17 cellular contexts compared by ENCODE assay signal in the genomic region with DNA sequence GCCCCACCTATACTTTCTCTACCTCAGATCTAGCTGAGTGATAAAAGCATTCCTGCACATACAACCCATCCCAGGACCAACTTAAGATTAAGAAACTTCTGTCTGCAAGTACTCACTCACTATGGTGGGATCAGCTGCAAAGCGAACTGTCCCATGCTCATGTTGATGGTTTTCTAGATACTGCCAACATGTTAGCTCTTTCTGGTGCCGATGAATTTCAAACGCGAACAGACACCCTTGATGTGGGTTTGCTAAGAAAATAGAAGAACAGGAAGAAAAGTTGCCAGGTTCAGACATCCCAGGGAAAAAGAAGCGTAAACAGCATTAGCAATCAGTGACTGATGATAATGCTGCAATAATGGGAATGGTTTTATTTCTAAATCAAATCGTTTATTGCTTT. TPM values are rescaled to one million over a fixed set of nuclear protein-coding genes. Genes with fewer than 3 reads are reported as not detected.
DNase-seq lines count a peak whose midpoint lies in the region; ATAC-seq and TF ChIP-seq lines count a peak whose summit lies in the region.
"Had no signal": no experiment of that assay in that cellular context is flagged by ENCODE, and none has a peak within 500 bp of the region (broad histone marks: within the 10 kb centered on the region; RNA-seq: fewer than 3 reads in every experiment).

No MANE protein-coding gene starts in this region.

- no peaks in the 10 kb centered on the region for H3K27me3 ChIP-seq in CD8-positive, alpha-beta T cell (ENCODE audit: insufficient read depth, low read length)
- H3K27me3 ChIP-seq: BLaER1 had no signal

- POLR2A ChIA-PET in CD8-positive, alpha-beta T cell (lab: Charles Lee), result interaction anchor here (0.6 to 1.9 kb wide), 3 partner anchors 9 to 33 kb away, joined by 3 to 6 read pairs (median 4); no protein-coding TSS in a partner anchor

- H3K9me3 Mint-ChIP-seq in CD8-positive, alpha-beta T cell, result no peaks in the 10 kb centered on the region
- no peaks in the 10 kb centered on the region for H3K9me3 Mint-ChIP-seq in mesothelial cell of epicardium
- H3K9me3 Mint-ChIP-seq: CD8-positive, alpha-beta memory T cell had no signal

- peak overlapping the region; percentile 39 for H3K27ac Mint-ChIP-seq in CD8-positive, alpha-beta T cell
- peak overlapping the region; percentile 95 for H3K27ac Mint-ChIP-seq in mesothelial cell of epicardium

- CTCF ChIA-PET in CD8-positive, alpha-beta T cell (lab: Charles Lee), result interaction anchor here (3.7 to 7.9 kb wide), 4 partner anchors 16 to 107 kb away, joined by 14 to 62 read pairs (median 18); no protein-coding TSS in a partner anchor

- no peak for DNase-seq in CD8-positive, alpha-beta T cell
- DNase-seq in mesothelial cell of epicardium (ENCODE audit: low spot score in 2 of 2, unreplicated experiment in 2 of 2) (no peak), posterior vena cava (ENCODE audit: low spot score) (no peak)
- DNase-seq: CD8-positive, alpha-beta memory T cell; DMS79; NCI-H1417; NCI-H1930; NCI-H226; NCI-H524 treated with DMSO at 0.1 percent for 48 hours had no signal

- no peaks in the 10 kb centered on the region for H3K27me3 Mint-ChIP-seq in CD8-positive, alpha-beta T cell (ENCODE audit: low read depth)
- H3K27me3 Mint-ChIP-seq in mesothelial cell of epicardium (ENCODE audit: low read depth), result no peaks in the 10 kb centered on the region
- H3K27me3 Mint-ChIP-seq: CD8-positive, alpha-beta memory T cell had no signal

- H3K9me3 ChIP-seq in CD8-positive, alpha-beta T cell (ENCODE audit: low read length), result no peaks in the 10 kb centered on the region
- H3K9me3 ChIP-seq: BLaER1 had no signal

- H3K36me3 ChIP-seq in CD8-positive, alpha-beta T cell (ENCODE audit: insufficient read depth, low read length), result peaks cover 31% of the 10 kb centered on the region

- intact Hi-C loops in CD8-positive, alpha-beta T cell (cut with DNase I, micrococcal nuclease), result no loop called here
- intact Hi-C loops in posterior vena cava (cut with DNase I), result no loop called here

- H3K4me3 ChIP-seq in CD8-positive, alpha-beta T cell (ENCODE audit: low read depth, low read length), result no peak overlapping the region
- H3K4me3 ChIP-seq in skin epidermis, result peak overlapping the region in 1 of 7 experiments; percentile 5
- H3K4me3 ChIP-seq: BLaER1 had no signal

- peaks cover 8% of the 10 kb centered on the region for H3K4me1 ChIP-seq in CD8-positive, alpha-beta T cell (ENCODE audit: insufficient read depth, low read length)
- H3K4me1 ChIP-seq: BLaER1 had no signal

- ATAC-seq in CD8-positive, alpha-beta T cell, result no peak
- ATAC-seq in HG02981 (IDR thresholded peaks at IDR 0.05; ENCODE audit: unreplicated experiment) (no peak), HG02884 (IDR thresholded peaks at IDR 0.05; ENCODE audit: unreplicated experiment) (no peak), GM21619 (IDR thresholded peaks at IDR 0.05; ENCODE audit: unreplicated experiment) (no peak)

- no peak for TF ChIP-seq CTCF in CD8-positive, alpha-beta T cell (IDR thresholded peaks at IDR 0.05)
- TF ChIP-seq CTCF in VCaP (conservative IDR thresholded peaks at IDR 0.05) (no peak), mesothelial cell of epicardium (IDR thresholded peaks at IDR 0.05; ENCODE audit: unreplicated experiment) (no peak)

- peaks cover 24% of the 10 kb centered on the region for H3K4me1 Mint-ChIP-seq in CD8-positive, alpha-beta T cell (ENCODE audit: low read depth)
- H3K4me1 Mint-ChIP-seq in mesothelial cell of epicardium, result peaks cover 58% of the 10 kb centered on the region

- H3K4me3 Mint-ChIP-seq in CD8-positive, alpha-beta T cell, result no peak overlapping the region
- H3K4me3 Mint-ChIP-seq in mesothelial cell of epicardium, result peak overlapping the region; percentile 61
- H3K4me3 Mint-ChIP-seq: CD8-positive, alpha-beta memory T cell had no signal

- peaks cover 46% of the 10 kb centered on the region for H3K36me3 Mint-ChIP-seq in CD8-positive, alpha-beta T cell
- H3K36me3 Mint-ChIP-seq in mesothelial cell of epicardium, result peaks cover 27% of the 10 kb centered on the region

- no peak overlapping the region for H3K27ac ChIP-seq in CD8-positive, alpha-beta T cell (ENCODE audit: low read depth, low read length)
- peak overlapping the region; percentile 14; the same call in 1 of the 2 replicates for H3K27ac ChIP-seq in VCaP
- peak overlapping the region in 16 of 21 experiments; percentile 10 to 86 (median 77) for H3K27ac ChIP-seq in skin epidermis
- H3K27ac ChIP-seq: BLaER1, KMS-11 had no signal

RNA-seq across cellular contexts. Expression of a gene that starts 1.5 kb away (rescaled TPM):
- under 1 TPM; 0.33 to 0.62 TPM for total RNA-seq in CD8-positive, alpha-beta T cell
- total RNA-seq in mesothelial cell of epicardium (2.7 to 3.3 TPM (median 3.1 TPM) in 3 replicates), posterior vena cava (1 to 10 TPM in 1 of 2 donors, under 1 TPM in 1; 0.24 to 1.1 TPM)

RNA-seq across cellular contexts. Expression of a gene that starts 7.8 kb away (rescaled TPM):
- 10 to 100 TPM; 82.3 to 88.8 TPM for total RNA-seq in CD8-positive, alpha-beta T cell
- total RNA-seq in mesothelial cell of epicardium (72.4 to 78.7 TPM (median 73.4 TPM) in 3 replicates), posterior vena cava (10 to 100 TPM; 30.1 to 33.5 TPM)

RNA-seq across cellular contexts. Expression of a gene that starts 27.3 kb away (rescaled TPM):
- 10 to 100 TPM; 18.9 to 24.8 TPM for total RNA-seq in CD8-positive, alpha-beta T cell
- total RNA-seq in mesothelial cell of epicardium, result 104 to 105 TPM (median 104 TPM) in 3 replicates
- total RNA-seq in posterior vena cava, result 10 to 100 TPM; 78.0 to 80.7 TPM

RNA-seq across cellular contexts. Expression of a gene that starts 32.5 kb away (rescaled TPM):
- total RNA-seq in CD8-positive, alpha-beta T cell, result not detected
- total RNA-seq in mesothelial cell of epicardium, result 0.47 to 0.58 TPM in 2 of 3 replicates, not detected in the other
- not detected for total RNA-seq in posterior vena cava
- total RNA-seq: CD8-positive, alpha-beta memory T cell; H1 had no signal

RNA-seq across cellular contexts. Expression of a gene that starts 37.0 kb away (rescaled TPM):
- not detected for total RNA-seq in CD8-positive, alpha-beta T cell
- total RNA-seq in mesothelial cell of epicardium (0.14 TPM in 1 of 3 replicates, not detected in the others), posterior vena cava (not detected)
- total RNA-seq: CD8-positive, alpha-beta memory T cell; H1 had no signal
